In the genomic region with DNA sequence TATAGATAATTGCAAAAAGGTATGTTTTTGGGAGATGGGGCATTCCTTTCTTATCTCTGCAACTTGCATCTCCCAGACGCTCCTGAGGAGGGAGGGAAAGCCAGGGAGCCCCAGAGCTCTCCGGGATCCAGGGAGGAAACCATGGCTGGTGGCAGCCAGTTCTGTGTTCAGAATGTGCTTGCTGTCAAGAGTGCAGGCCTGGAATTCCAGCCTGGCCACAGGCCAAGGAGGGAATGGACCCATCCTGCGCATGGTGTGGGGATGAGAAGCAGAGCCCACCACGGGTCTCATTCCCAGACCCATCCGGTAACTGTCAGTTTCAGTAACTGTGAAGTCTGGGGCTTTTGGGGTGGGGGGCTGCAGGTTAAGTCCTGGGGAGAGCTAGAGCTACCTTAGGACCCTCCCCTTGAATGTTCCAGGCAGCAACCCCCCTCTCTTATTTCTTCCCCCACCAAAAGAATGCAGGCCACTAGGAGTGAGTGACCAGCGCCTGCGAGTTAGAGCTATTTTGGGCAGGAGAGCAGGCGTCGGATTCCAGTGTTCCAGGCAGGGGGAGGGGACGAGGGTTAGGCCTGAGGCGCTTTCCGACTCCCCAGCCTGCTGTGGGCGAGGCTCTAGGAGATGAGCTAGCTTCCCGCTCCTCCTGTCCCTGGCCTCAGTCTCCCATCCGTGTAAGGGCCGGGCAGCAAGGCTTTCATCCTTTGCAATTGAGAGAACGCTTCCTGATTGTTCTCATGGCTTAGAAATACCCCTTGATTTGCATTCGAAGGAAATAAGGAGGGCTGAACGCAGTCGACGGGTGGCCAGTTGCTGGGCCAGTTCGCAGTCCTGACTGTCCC, we compare ENCODE assay signal across 1 cellular context.
TF ChIP-seq lines count a peak whose summit lies in the region.

No MANE protein-coding gene starts in this region.

TF ChIP-seq in HepG2, 621 proteins besides CTCF, POLR2A, EP300 and RAD21 (continued from another document):
- TF ChIP-seq, protein P1, sequence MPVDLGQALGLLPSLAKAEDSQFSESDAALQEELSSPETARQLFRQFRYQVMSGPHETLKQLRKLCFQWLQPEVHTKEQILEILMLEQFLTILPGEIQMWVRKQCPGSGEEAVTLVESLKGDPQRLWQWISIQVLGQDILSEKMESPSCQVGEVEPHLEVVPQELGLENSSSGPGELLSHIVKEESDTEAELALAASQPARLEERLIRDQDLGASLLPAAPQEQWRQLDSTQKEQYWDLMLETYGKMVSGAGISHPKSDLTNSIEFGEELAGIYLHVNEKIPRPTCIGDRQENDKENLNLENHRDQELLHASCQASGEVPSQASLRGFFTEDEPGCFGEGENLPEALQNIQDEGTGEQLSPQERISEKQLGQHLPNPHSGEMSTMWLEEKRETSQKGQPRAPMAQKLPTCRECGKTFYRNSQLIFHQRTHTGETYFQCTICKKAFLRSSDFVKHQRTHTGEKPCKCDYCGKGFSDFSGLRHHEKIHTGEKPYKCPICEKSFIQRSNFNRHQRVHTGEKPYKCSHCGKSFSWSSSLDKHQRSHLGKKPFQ (CRISPR knock-in tag; IDR thresholded peaks at IDR 0.05; ENCODE audit: insufficient replicate concordance) = peak; percentile 11
- 0 out of 2 replicates have a peak, but pooled peaks have one; percentile 2 for TF ChIP-seq ZNF629 (CRISPR knock-in tag; conservative IDR thresholded peaks at IDR 0.05)
- peak; percentile 30; the same call in 1 of the 2 replicates for TF ChIP-seq BRD4 (CRISPR knock-in tag; IDR thresholded peaks at IDR 0.05)
- TF ChIP-seq, protein P2, sequence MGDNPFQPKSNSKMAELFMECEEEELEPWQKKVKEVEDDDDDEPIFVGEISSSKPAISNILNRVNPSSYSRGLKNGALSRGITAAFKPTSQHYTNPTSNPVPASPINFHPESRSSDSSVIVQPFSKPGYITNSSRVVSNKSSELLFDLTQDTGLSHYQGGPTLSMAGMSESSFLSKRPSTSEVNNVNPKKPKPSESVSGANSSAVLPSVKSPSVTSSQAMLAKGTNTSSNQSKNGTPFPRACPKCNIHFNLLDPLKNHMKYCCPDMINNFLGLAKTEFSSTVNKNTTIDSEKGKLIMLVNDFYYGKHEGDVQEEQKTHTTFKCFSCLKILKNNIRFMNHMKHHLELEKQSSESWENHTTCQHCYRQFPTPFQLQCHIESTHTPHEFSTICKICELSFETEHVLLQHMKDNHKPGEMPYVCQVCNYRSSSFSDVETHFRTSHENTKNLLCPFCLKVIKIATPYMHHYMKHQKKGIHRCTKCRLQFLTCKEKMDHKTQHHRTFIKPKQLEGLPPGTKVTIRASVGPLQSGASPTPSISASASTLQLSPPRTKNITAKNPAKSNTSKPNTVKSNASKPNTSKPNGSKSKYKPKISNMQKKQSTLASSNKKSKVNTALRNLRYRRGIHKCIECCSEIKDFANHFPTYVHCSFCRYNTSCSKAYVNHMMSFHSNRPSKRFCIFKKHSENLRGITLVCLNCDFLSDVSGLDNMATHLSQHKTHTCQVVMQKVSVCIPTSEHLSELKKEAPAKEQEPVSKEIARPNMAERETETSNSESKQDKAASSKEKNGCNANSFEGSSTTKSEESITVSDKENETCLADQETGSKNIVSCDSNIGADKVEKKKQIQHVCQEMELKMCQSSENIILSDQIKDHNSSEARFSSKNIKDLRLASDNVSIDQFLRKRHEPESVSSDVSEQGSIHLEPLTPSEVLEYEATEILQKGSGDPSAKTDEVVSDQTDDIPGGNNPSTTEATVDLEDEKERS (CRISPR knock-in tag; IDR thresholded peaks at IDR 0.05) = no peak
- TF ChIP-seq, protein P3, sequence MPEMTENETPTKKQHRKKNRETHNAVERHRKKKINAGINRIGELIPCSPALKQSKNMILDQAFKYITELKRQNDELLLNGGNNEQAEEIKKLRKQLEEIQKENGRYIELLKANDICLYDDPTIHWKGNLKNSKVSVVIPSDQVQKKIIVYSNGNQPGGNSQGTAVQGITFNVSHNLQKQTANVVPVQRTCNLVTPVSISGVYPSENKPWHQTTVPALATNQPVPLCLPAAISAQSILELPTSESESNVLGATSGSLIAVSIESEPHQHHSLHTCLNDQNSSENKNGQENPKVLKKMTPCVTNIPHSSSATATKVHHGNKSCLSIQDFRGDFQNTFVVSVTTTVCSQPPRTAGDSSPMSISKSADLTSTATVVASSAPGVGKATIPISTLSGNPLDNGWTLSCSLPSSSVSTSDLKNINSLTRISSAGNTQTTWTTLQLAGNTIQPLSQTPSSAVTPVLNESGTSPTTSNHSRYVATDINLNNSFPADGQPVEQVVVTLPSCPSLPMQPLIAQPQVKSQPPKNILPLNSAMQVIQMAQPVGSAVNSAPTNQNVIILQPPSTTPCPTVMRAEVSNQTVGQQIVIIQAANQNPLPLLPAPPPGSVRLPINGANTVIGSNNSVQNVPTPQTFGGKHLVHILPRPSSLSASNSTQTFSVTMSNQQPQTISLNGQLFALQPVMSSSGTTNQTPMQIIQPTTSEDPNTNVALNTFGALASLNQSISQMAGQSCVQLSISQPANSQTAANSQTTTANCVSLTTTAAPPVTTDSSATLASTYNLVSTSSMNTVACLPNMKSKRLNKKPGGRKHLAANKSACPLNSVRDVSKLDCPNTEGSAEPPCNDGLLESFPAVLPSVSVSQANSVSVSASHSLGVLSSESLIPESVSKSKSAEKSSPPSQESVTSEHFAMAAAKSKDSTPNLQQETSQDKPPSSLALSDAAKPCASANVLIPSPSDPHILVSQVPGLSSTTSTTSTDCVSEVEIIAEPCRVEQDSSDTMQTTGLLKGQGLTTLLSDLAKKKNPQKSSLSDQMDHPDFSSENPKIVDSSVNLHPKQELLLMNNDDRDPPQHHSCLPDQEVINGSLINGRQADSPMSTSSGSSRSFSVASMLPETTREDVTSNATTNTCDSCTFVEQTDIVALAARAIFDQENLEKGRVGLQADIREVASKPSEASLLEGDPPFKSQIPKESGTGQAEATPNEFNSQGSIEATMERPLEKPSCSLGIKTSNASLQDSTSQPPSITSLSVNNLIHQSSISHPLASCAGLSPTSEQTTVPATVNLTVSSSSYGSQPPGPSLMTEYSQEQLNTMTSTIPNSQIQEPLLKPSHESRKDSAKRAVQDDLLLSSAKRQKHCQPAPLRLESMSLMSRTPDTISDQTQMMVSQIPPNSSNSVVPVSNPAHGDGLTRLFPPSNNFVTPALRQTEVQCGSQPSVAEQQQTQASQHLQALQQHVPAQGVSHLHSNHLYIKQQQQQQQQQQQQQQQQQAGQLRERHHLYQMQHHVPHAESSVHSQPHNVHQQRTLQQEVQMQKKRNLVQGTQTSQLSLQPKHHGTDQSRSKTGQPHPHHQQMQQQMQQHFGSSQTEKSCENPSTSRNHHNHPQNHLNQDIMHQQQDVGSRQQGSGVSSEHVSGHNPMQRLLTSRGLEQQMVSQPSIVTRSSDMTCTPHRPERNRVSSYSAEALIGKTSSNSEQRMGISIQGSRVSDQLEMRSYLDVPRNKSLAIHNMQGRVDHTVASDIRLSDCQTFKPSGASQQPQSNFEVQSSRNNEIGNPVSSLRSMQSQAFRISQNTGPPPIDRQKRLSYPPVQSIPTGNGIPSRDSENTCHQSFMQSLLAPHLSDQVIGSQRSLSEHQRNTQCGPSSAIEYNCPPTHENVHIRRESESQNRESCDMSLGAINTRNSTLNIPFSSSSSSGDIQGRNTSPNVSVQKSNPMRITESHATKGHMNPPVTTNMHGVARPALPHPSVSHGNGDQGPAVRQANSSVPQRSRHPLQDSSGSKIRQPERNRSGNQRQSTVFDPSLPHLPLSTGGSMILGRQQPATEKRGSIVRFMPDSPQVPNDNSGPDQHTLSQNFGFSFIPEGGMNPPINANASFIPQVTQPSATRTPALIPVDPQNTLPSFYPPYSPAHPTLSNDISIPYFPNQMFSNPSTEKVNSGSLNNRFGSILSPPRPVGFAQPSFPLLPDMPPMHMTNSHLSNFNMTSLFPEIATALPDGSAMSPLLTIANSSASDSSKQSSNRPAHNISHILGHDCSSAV (CRISPR knock-in tag; IDR thresholded peaks at IDR 0.05; ENCODE audit: borderline replicate concordance) = no peak
